26 cellular contexts compared by ENCODE assay signal in genomic region chr6:39273394-39273793, GRCh38. TPM values are rescaled to one million over a fixed set of nuclear protein-coding genes. Genes with fewer than 3 reads are reported as not detected.
DNase-seq lines count a peak whose midpoint lies in the region; ATAC-seq and TF ChIP-seq lines count a peak whose summit lies in the region.
"Had no signal": no experiment of that assay in that cellular context is flagged by ENCODE, and none has a peak within 500 bp of the region (broad histone marks: within the 10 kb centered on the region; RNA-seq: fewer than 3 reads in every experiment).

No MANE protein-coding gene starts in this region.

- no peak overlapping the region for H3K4me3 Mint-ChIP-seq in CD8-positive, alpha-beta T cell
- H3K4me3 Mint-ChIP-seq: activated CD8-positive, alpha-beta T cell treated with anti-CD3 and anti-CD28 coated beads for 36 hours; activated naive CD8-positive, alpha-beta T cell treated with anti-CD3 and anti-CD28 coated beads, Interleukin-2, amount 10 ng/mL, durations not matched to agents 7 days and 5 days; CD14-positive monocyte; naive thymus-derived CD4-positive, alpha-beta T cell; T-cell had no signal

- WGBS in transverse colon (ENCODE audit: low coverage in 1 of 2), 2 donors, result 61% methylated on average over 6 of the region's 6 CpGs; no CpG with 5 or more reads in 1 of the 2 donors

- POLR2A ChIA-PET in HEK293 (lab: Yijun Ruan, JAX), result no interaction called here
- POLR2A ChIA-PET in CD8-positive, alpha-beta T cell (lab: Charles Lee), result no interaction called here

- DNase-seq in colonic mucosa, result peak; percentile 81
- peak; percentile 80 for DNase-seq in kidney tubule cell (ENCODE audit: low spot score)
- peak; percentile 41 for DNase-seq in transverse colon
- DNase-seq in DMS53 treated with DMSO at 0.1 percent for 48 hours (lab: John Stamatoyannopoulos, UW; ENCODE audit: unreplicated experiment), result no peak
- DNase-seq in CD8-positive, alpha-beta T cell, result no peak
- DNase-seq in GM20000 (ENCODE audit: low spot score), result no peak
- DNase-seq: activated CD4-positive, CD25-positive, alpha-beta regulatory T cell treated with anti-CD3 and anti-CD28 coated beads, Interleukin-2, amount 50 U/mL, for 72 hours; activated CD8-positive, alpha-beta T cell treated with anti-CD3 and anti-CD28 coated beads for 36 hours; activated effector memory CD4-positive, alpha-beta T cell treated with Interleukin-2 at 50 U/mL for 16 hours; activated naive CD8-positive, alpha-beta T cell treated with anti-CD3 and anti-CD28 coated beads, Interleukin-2, amount 10 ng/mL, durations not matched to agents 7 days and 5 days; activated T-cell treated with anti-CD3 and anti-CD28 coated beads for 4 hours; foreskin keratinocyte; mesenchymal stem cell; naive thymus-derived CD4-positive, alpha-beta T cell; NCI-H1436; NCI-H510A; retina; SJCRH30; T-cell; uterus had no signal

- CTCF ChIA-PET in HEK293 (lab: Yijun Ruan, JAX), result interaction anchor here (0.6 kb wide), 1 partner anchor 285 kb away, joined by 3 read pairs; no protein-coding TSS in a partner anchor
- CTCF ChIA-PET in CD8-positive, alpha-beta T cell (lab: Charles Lee), result interaction anchor here (0.7 kb wide), 1 partner anchor 932 kb away, joined by 4 read pairs; no protein-coding TSS in a partner anchor

- TF ChIP-seq POLR2A in transverse colon (IDR thresholded peaks at IDR 0.05), result no peak

- H3K9me3 Mint-ChIP-seq in CD8-positive, alpha-beta T cell, result no peaks in the 10 kb centered on the region
- H3K9me3 Mint-ChIP-seq: activated CD8-positive, alpha-beta T cell treated with anti-CD3 and anti-CD28 coated beads for 36 hours; activated naive CD8-positive, alpha-beta T cell treated with anti-CD3 and anti-CD28 coated beads, Interleukin-2, amount 10 ng/mL, durations not matched to agents 7 days and 5 days; T-cell had no signal

- H3K36me3 Mint-ChIP-seq in CD8-positive, alpha-beta T cell, result no peaks in the 10 kb centered on the region
- H3K36me3 Mint-ChIP-seq: activated naive CD8-positive, alpha-beta T cell treated with anti-CD3 and anti-CD28 coated beads, Interleukin-2, amount 10 ng/mL, durations not matched to agents 7 days and 5 days; CD14-positive monocyte; naive thymus-derived CD4-positive, alpha-beta T cell; T-cell had no signal

- no peaks in the 10 kb centered on the region for H3K36me3 ChIP-seq in HEK293 (ENCODE audit: control insufficient read depth in 2 of 2, insufficient read depth in 1 of 2, low read length in 2 of 2)
- no peaks in the 10 kb centered on the region for H3K36me3 ChIP-seq in colonic mucosa
- H3K36me3 ChIP-seq in transverse colon, result no peaks in the 10 kb centered on the region
- no peaks in the 10 kb centered on the region for H3K36me3 ChIP-seq in CD8-positive, alpha-beta T cell (ENCODE audit: insufficient read depth, low read length)
- H3K36me3 ChIP-seq: SJCRH30, uterus had no signal

- no peaks in the 10 kb centered on the region for H3K27me3 ChIP-seq in colonic mucosa
- H3K27me3 ChIP-seq in transverse colon, result no peaks in the 10 kb centered on the region
- no peaks in the 10 kb centered on the region for H3K27me3 ChIP-seq in CD8-positive, alpha-beta T cell (ENCODE audit: insufficient read depth, low read length)
- H3K27me3 ChIP-seq: SJCRH30, uterus had no signal

- H3K4me1 Mint-ChIP-seq in CD8-positive, alpha-beta T cell (ENCODE audit: low read depth), result no peaks in the 10 kb centered on the region
- H3K4me1 Mint-ChIP-seq: activated naive CD8-positive, alpha-beta T cell treated with anti-CD3 and anti-CD28 coated beads, Interleukin-2, amount 10 ng/mL, durations not matched to agents 7 days and 5 days; CD14-positive monocyte; naive thymus-derived CD4-positive, alpha-beta T cell; T-cell had no signal

- TF ChIP-seq CTCF in HEK293 (tag by site-specific recombination; IDR thresholded peaks at IDR 0.05) (no peak), colonic mucosa (IDR thresholded peaks at IDR 0.05) (no peak), transverse colon (IDR thresholded peaks at IDR 0.05) (no peak), GM20000 (IDR thresholded peaks at IDR 0.05; ENCODE audit: extremely low read depth, missing control alignments) (no peak)
- no peak for TF ChIP-seq CTCF in CD8-positive, alpha-beta T cell (IDR thresholded peaks at IDR 0.05)

- H3K9me3 ChIP-seq in HEK293 (ENCODE audit: control insufficient read depth, insufficient read depth, low read depth, low read length) (no peaks in the 10 kb centered on the region), colonic mucosa (no peaks in the 10 kb centered on the region), transverse colon (no peaks in the 10 kb centered on the region)
- H3K9me3 ChIP-seq in CD8-positive, alpha-beta T cell (ENCODE audit: low read length), result no peaks in the 10 kb centered on the region
- H3K9me3 ChIP-seq: SJCRH30, uterus had no signal

- H3K27ac Mint-ChIP-seq in CD8-positive, alpha-beta T cell, result no peak overlapping the region
- H3K27ac Mint-ChIP-seq: activated CD8-positive, alpha-beta T cell treated with anti-CD3 and anti-CD28 coated beads for 36 hours; activated naive CD8-positive, alpha-beta T cell treated with anti-CD3 and anti-CD28 coated beads, Interleukin-2, amount 10 ng/mL, durations not matched to agents 7 days and 5 days; CD14-positive monocyte; naive thymus-derived CD4-positive, alpha-beta T cell; T-cell had no signal

- H3K4me3 ChIP-seq in HEK293 (ENCODE audit: low read depth, low read length) (no peak overlapping the region), colonic mucosa (no peak overlapping the region), transverse colon (no peak overlapping the region)
- H3K4me3 ChIP-seq in CD8-positive, alpha-beta T cell (ENCODE audit: low read depth, low read length), result no peak overlapping the region
- H3K4me3 ChIP-seq: hepatocyte, SJCRH30, uterus had no signal

- no peak overlapping the region for H3K9ac ChIP-seq in colonic mucosa (ENCODE audit: low read depth in 2 of 2, low read length in 2 of 2)

- no peak for TF ChIP-seq EP300 in transverse colon (IDR thresholded peaks at IDR 0.05; ENCODE audit: low read depth)

- H3K27ac ChIP-seq in HEK293 (ENCODE audit: extremely low read depth, low read depth, low read length) (no peak overlapping the region), colonic mucosa (peak overlapping the region; percentile 17), transverse colon (peak overlapping the region in 1 of 4 donors; percentile 36)
- no peak overlapping the region for H3K27ac ChIP-seq in CD8-positive, alpha-beta T cell (ENCODE audit: low read depth, low read length)
- H3K27ac ChIP-seq: foreskin keratinocyte, hepatocyte, SJCRH30, uterus had no signal

- no peak for ATAC-seq in CD8-positive, alpha-beta T cell
- ATAC-seq: activated CD8-positive, alpha-beta T cell treated with anti-CD3 and anti-CD28 coated beads for 36 hours; foreskin keratinocyte; naive thymus-derived CD4-positive, alpha-beta T cell; T-cell had no signal

- intact Hi-C loops in colonic mucosa (cut with DNase I), result no loop called here
- intact Hi-C loops in transverse colon (cut with DNase I; ENCODE audit: low total_unique reads), result no loop called here
- intact Hi-C loops in CD8-positive, alpha-beta T cell (cut with DNase I, micrococcal nuclease), result no loop called here

- no peaks in the 10 kb centered on the region for H3K4me1 ChIP-seq in HEK293 (ENCODE audit: control insufficient read depth, insufficient read depth, low read length)
- no peaks in the 10 kb centered on the region for H3K4me1 ChIP-seq in colonic mucosa
- peaks cover 0 to 14% (median 0%) of the 10 kb centered on the region in 4 donors for H3K4me1 ChIP-seq in transverse colon
- H3K4me1 ChIP-seq in CD8-positive, alpha-beta T cell (ENCODE audit: insufficient read depth, low read length), result no peaks in the 10 kb centered on the region
- H3K4me1 ChIP-seq: foreskin keratinocyte, SJCRH30, uterus had no signal

- in situ Hi-C loops in transverse colon (cut with MboI; ENCODE audit: low pct_ligation_motif_present in 1 of 4, low pct_unique_long_range_greater_than_20kb in 1 of 4, low sequenced_read_pairs in 3 of 4), result no loop called here

- no peaks in the 10 kb centered on the region for H3K27me3 Mint-ChIP-seq in CD8-positive, alpha-beta T cell (ENCODE audit: low read depth)
- H3K27me3 Mint-ChIP-seq: activated CD8-positive, alpha-beta T cell treated with anti-CD3 and anti-CD28 coated beads for 36 hours had no signal

TF ChIP-seq in HEK293, 187 proteins besides CTCF, POLR2A, EP300 and RAD21 (continues in another document):
- TF ChIP-seq KLF1 (tag by site-specific recombination; IDR thresholded peaks at IDR 0.05) (peak; percentile 43; the same call in 1 of the 2 replicates), ZNF558 (tag by site-specific recombination; IDR thresholded peaks at IDR 0.05) (no peak)
- TF ChIP-seq, protein P1, sequence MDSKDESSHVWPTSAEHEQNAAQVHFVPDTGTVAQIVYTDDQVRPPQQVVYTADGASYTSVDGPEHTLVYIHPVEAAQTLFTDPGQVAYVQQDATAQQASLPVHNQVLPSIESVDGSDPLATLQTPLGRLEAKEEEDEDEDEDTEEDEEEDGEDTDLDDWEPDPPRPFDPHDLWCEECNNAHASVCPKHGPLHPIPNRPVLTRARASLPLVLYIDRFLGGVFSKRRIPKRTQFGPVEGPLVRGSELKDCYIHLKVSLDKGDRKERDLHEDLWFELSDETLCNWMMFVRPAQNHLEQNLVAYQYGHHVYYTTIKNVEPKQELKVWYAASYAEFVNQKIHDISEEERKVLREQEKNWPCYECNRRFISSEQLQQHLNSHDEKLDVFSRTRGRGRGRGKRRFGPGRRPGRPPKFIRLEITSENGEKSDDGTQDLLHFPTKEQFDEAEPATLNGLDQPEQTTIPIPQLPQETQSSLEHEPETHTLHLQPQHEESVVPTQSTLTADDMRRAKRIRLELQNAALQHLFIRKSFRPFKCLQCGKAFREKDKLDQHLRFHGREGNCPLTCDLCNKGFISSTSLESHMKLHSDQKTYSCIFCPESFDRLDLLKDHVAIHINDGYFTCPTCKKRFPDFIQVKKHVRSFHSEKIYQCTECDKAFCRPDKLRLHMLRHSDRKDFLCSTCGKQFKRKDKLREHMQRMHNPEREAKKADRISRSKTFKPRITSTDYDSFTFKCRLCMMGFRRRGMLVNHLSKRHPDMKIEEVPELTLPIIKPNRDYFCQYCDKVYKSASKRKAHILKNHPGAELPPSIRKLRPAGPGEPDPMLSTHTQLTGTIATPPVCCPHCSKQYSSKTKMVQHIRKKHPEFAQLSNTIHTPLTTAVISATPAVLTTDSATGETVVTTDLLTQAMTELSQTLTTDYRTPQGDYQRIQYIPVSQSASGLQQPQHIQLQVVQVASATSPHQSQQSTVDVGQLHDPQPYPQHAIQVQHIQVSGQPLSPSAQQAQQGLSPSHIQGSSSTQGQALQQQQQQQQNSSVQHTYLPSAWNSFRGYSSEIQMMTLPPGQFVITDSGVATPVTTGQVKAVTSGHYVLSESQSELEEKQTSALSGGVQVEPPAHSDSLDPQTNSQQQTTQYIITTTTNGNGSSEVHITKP (tag by site-specific recombination; IDR thresholded peaks at IDR 0.05), result no peak

RNA-seq across cellular contexts. Expression of gene KCNK17, which starts 40.8 kb away (rescaled TPM):
- not detected for total RNA-seq in colonic mucosa
- total RNA-seq in transverse colon, result under 1 TPM in 1 of 4 donors, not detected in 3; 0.96 TPM
- not detected for total RNA-seq in CD8-positive, alpha-beta T cell
- total RNA-seq: activated CD8-positive, alpha-beta T cell treated with anti-CD3 and anti-CD28 coated beads for 36 hours; activated naive CD8-positive, alpha-beta T cell treated with anti-CD3 and anti-CD28 coated beads, Interleukin-2, amount 10 ng/mL, durations not matched to agents 7 days and 5 days; foreskin keratinocyte; hepatocyte; M059J; osteoblast; SJCRH30 had no signal

RNA-seq across cellular contexts. Expression of gene KCNK5, which starts 44.1 kb away (rescaled TPM):
- total RNA-seq in colonic mucosa (10 to 100 TPM; 26.9 to 39.6 TPM), transverse colon (10 to 100 TPM in 3 of 4 donors, 1 to 10 TPM in 1; 9.6 to 86.0 (median 64.5) TPM)
- total RNA-seq in CD8-positive, alpha-beta T cell, result 1 to 10 TPM; 1.2 to 1.5 TPM
- total RNA-seq: M059J, osteoblast had no signal

RNA-seq across cellular contexts. Expression of gene KCNK16, which starts 49.1 kb away (rescaled TPM):
- total RNA-seq in colonic mucosa, result not detected
- not detected for total RNA-seq in transverse colon
- total RNA-seq in CD8-positive, alpha-beta T cell, result not detected
- total RNA-seq: activated CD8-positive, alpha-beta T cell treated with anti-CD3 and anti-CD28 coated beads for 36 hours; activated naive CD8-positive, alpha-beta T cell treated with anti-CD3 and anti-CD28 coated beads, Interleukin-2, amount 10 ng/mL, durations not matched to agents 7 days and 5 days; cerebellum; foreskin keratinocyte; hepatocyte; M059J; naive thymus-derived CD4-positive, alpha-beta T cell; osteoblast; SJCRH30; T-cell; uterus had no signal

Comparison
In these comparisons a context has a peak if more than half of its experiments do, and no peak if none do; other contexts are left out.
1. DNase-seq: peak in colonic mucosa (single experiment), kidney tubule cell (single experiment) and transverse colon (single experiment); none in DMS53 treated with DMSO at 0.1 percent for 48 hours (single experiment), CD8-positive, alpha-beta T cell (0 of 7) and GM20000 (single experiment).
2. RNA of gene KCNK5, which starts 44.1 kb away (total RNA-seq): 9.6 to 86.0 TPM in transverse colon and 26.9 to 39.6 TPM in colonic mucosa; 1.2 to 1.5 TPM in CD8-positive, alpha-beta T cell; every median in the first group is over 4 times any median in the second.